Comparison of ENCODE assay signal across 14 cellular contexts in genomic region chr12:131800594-131801135, GRCh38. TPM values are rescaled to one million over a fixed set of nuclear protein-coding genes. Genes with fewer than 3 reads are reported as not detected.
DNase-seq lines count a peak whose midpoint lies in the region; ATAC-seq and TF ChIP-seq lines count a peak whose summit lies in the region.
"Had no signal": no experiment of that assay in that cellular context is flagged by ENCODE, and none has a peak within 500 bp of the region (broad histone marks: within the 10 kb centered on the region; RNA-seq: fewer than 3 reads in every experiment).

No MANE protein-coding gene starts in this region.

- CTCF ChIA-PET in PC-3 (lab: Charles Lee), result no interaction called here

- no TSS peak for BruUV-seq in PC-3 (replicated peaks; lab: Mats Ljungman, UMichigan)

- peaks cover 42% of the 10 kb centered on the region; the same call in 1 of the 2 replicates for H4K20me1 ChIP-seq in BLaER1
- no peaks in the 10 kb centered on the region for H4K20me1 ChIP-seq in PC-3 (ENCODE audit: low read length)

- no peak overlapping the region for H2AFZ ChIP-seq in PC-3 (ENCODE audit: low read length)

- no peaks in the 10 kb centered on the region for H3K9me3 Mint-ChIP-seq in natural killer cell

- H3K36me3 ChIP-seq in BLaER1 (peaks cover 39% of the 10 kb centered on the region), PC-3 (ENCODE audit: low read depth, low read length) (peaks cover 13% of the 10 kb centered on the region; the same call in 1 of the 2 replicates)

- H3K4me3 ChIP-seq in BLaER1, result peak overlapping the region; percentile 27; the same call in 1 of the 2 replicates
- H3K4me3 ChIP-seq in PC-3 (ENCODE audit: low read length), result no peak overlapping the region
- H3K4me3 ChIP-seq: SJSA1 had no signal

- peak; percentile 53 for ATAC-seq in GM21529 (IDR thresholded peaks at IDR 0.05; ENCODE audit: unreplicated experiment)
- peak; percentile 61 for ATAC-seq in PC-3
- ATAC-seq in natural killer cell, result peak; percentile 44 to 60 (median 59)
- ATAC-seq in GM21528 (IDR thresholded peaks at IDR 0.05; ENCODE audit: low FRiP score, unreplicated experiment), result no peak
- no peak for ATAC-seq in GM18498 (IDR thresholded peaks at IDR 0.05; ENCODE audit: unreplicated experiment)

- no peaks in the 10 kb centered on the region for H3K9me3 ChIP-seq in BLaER1
- H3K9me3 ChIP-seq in PC-3 (ENCODE audit: low read length), result no peaks in the 10 kb centered on the region
- H3K9me3 ChIP-seq: SJSA1 had no signal

- intact Hi-C loops in PC-3 (cut with micrococcal nuclease) (no loop called here), natural killer cell (cut with micrococcal nuclease) (no loop called here)

- peak overlapping the region; percentile 19 for H3K4me3 Mint-ChIP-seq in natural killer cell
- H3K4me3 Mint-ChIP-seq: CD4-positive, alpha-beta memory T cell had no signal

- H3K27ac ChIP-seq in BLaER1 (peak overlapping the region; percentile 77; the same call in 1 of the 2 replicates), PC-3 (ENCODE audit: low read length) (no peak overlapping the region)
- H3K27ac ChIP-seq: HL-60, SJSA1 had no signal

- H3K27me3 ChIP-seq in BLaER1 (no peaks in the 10 kb centered on the region), PC-3 (ENCODE audit: low read length) (no peaks in the 10 kb centered on the region)
- H3K27me3 ChIP-seq: SJSA1 had no signal

- no peaks in the 10 kb centered on the region for H3K9me2 ChIP-seq in PC-3 (replicated peaks; ENCODE audit: low read length)

- H3K27ac Mint-ChIP-seq in natural killer cell, result peak overlapping the region; percentile 49 to 50

- H3K9ac ChIP-seq in BLaER1 (peak overlapping the region; percentile 60; the same call in 1 of the 2 replicates), PC-3 (ENCODE audit: low read length) (no peak overlapping the region)

- H3K27me3 Mint-ChIP-seq in natural killer cell (ENCODE audit: low read depth in 2 of 2), result no peaks in the 10 kb centered on the region
- H3K27me3 Mint-ChIP-seq: CD4-positive, alpha-beta memory T cell had no signal

- TF ChIP-seq CTCF in PC-3 (conservative IDR thresholded peaks at IDR 0.05; ENCODE audit: low read depth, low read length) (no peak), natural killer cell (IDR thresholded peaks at IDR 0.05) (no peak)

- H3K4me1 ChIP-seq in BLaER1 (peaks cover 86% of the 10 kb centered on the region), PC-3 (ENCODE audit: insufficient read depth, low read length) (peaks cover 10% of the 10 kb centered on the region; the same call in 1 of the 2 replicates)

- H3K4me1 Mint-ChIP-seq in natural killer cell, result peaks cover 6 to 11% of the 10 kb centered on the region in 2 donors

- no peaks in the 10 kb centered on the region for H3K79me2 ChIP-seq in PC-3 (ENCODE audit: low read length)

- POLR2A ChIA-PET in PC-3 (lab: Charles Lee; ENCODE audit: unreplicated experiment), result no interaction called here

- peak overlapping the region; percentile 86 for H3K4me2 ChIP-seq in BLaER1
- no peak overlapping the region for H3K4me2 ChIP-seq in PC-3 (ENCODE audit: low read length)

- H3K36me3 Mint-ChIP-seq in natural killer cell, result no peaks in the 10 kb centered on the region

- peak; percentile 40 for DNase-seq in PC-3
- DNase-seq in natural killer cell, result no peak
- DNase-seq in inferior parietal cortex (ENCODE audit: extremely low spot score), result no peak
- DNase-seq: CD4-positive, alpha-beta memory T cell; GDM1; NCI-H2081; NCI-H748 treated with DMSO at 0.1 percent for 48 hours; OCI-M1 had no signal

- no peaks in the 10 kb centered on the region for H3F3A ChIP-seq in PC-3 (ENCODE audit: low read length, unreplicated experiment)

RNA-seq across cellular contexts. Expression of gene MMP17, which starts 27.5 kb away (rescaled TPM):
- total RNA-seq in PC-3 (2014; rRNA removed), result 30.2 and 31.8 TPM in 2 replicates
- 1 to 10 TPM; 1.6 to 2.0 (median 1.7) TPM for total RNA-seq in natural killer cell

Comparison
In these comparisons a context has a peak if more than half of its experiments do, and no peak if none do; other contexts are left out.
1. ATAC-seq: peak in GM21529 (single experiment), PC-3 (single experiment) and natural killer cell (3 of 3); none in GM21528 (single experiment) and GM18498 (single experiment).
2. RNA of gene MMP17, which starts 27.5 kb away (total RNA-seq): 30.2 to 31.8 TPM in PC-3; 1.6 to 2.0 TPM in natural killer cell; every median in the first group is over 10 times any median in the second.